In the genomic region with DNA sequence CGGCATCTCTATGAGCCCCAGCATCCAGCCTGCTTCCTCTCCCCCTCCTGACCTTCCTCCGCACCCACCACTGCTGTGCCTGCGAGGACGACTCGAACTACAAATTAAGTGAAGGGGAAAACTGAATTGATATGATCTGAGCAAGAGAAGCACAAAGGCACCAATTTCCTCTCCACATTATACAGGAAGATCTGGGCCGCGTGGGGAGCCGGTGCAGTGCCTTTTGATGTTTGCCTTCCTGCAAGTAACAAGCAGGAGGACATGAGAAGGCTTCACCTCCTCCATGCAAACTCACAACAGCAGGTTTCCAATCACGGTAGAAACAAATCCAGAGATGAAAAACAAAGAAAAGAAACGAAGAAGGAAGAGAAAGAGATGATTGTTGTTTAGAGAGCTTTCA, we compare ENCODE assay signal across 21 cellular contexts. TPM values are rescaled to one million over a fixed set of nuclear protein-coding genes. Genes with fewer than 3 reads are reported as not detected.
DNase-seq lines count a peak whose midpoint lies in the region; ATAC-seq and TF ChIP-seq lines count a peak whose summit lies in the region.
"Had no signal": no experiment of that assay in that cellular context is flagged by ENCODE, and none has a peak within 500 bp of the region (broad histone marks: within the 10 kb centered on the region; RNA-seq: fewer than 3 reads in every experiment).

No MANE protein-coding gene starts in this region.

- in situ Hi-C loops in KBM-7 (cut with MboI; ENCODE audit: low pct_unique_long_range_greater_than_20kb, low sequenced_read_pairs) = no loop called here

- H3K4me1 Mint-ChIP-seq in neural progenitor cell = peaks cover 5% of the 10 kb centered on the region
- H3K4me1 Mint-ChIP-seq in type B pancreatic cell (ENCODE audit: unreplicated experiment) = no peaks in the 10 kb centered on the region
- H3K4me1 Mint-ChIP-seq: B cell; CD4-positive, CD25-positive, alpha-beta regulatory T cell had no signal

- no peaks in the 10 kb centered on the region for H3K36me3 Mint-ChIP-seq in neural progenitor cell
- no peaks in the 10 kb centered on the region for H3K36me3 Mint-ChIP-seq in type B pancreatic cell
- H3K36me3 Mint-ChIP-seq: CD4-positive, CD25-positive, alpha-beta regulatory T cell; CD8-positive, alpha-beta T cell had no signal

- DNase-seq in DND-41 (peak; percentile 23), NCI-H2227 treated with DMSO at 0.1 percent for 48 hours (lab: John Stamatoyannopoulos, UW) (peak; percentile 46), neural progenitor cell (ENCODE audit: low spot score) (no peak), cardiac septum (ENCODE audit: low spot score) (no peak), KBM-7 (no peak), NCI-H748 (lab: John Stamatoyannopoulos, UW; ENCODE audit: unreplicated experiment) (no peak), type B pancreatic cell (ENCODE audit: extremely low spot score, unreplicated experiment) (no peak)
- DNase-seq: Caco-2; CD4-positive, CD25-positive, alpha-beta regulatory T cell; CD8-positive, alpha-beta T cell; DMS153; EL; GDM1; H7; HCEC 1CT had no signal

- no peak overlapping the region for H3K4me3 Mint-ChIP-seq in neural progenitor cell
- H3K4me3 Mint-ChIP-seq in type B pancreatic cell = no peak overlapping the region
- H3K4me3 Mint-ChIP-seq: B cell; CD4-positive, CD25-positive, alpha-beta regulatory T cell; CD8-positive, alpha-beta T cell had no signal

- H3K9ac ChIP-seq in DND-41 (ENCODE audit: low read depth, low read length) = no peak overlapping the region
- no peak overlapping the region for H3K9ac ChIP-seq in neural progenitor cell
- H3K9ac ChIP-seq: BLaER1 had no signal

- H3K4me3 ChIP-seq in DND-41 (ENCODE audit: low read depth in 1 of 2, low read length in 2 of 2) = no peak overlapping the region
- H3K4me3 ChIP-seq in neural progenitor cell = no peak overlapping the region
- H3K4me3 ChIP-seq: BLaER1, GM12878 had no signal

- H3K36me3 ChIP-seq in DND-41 (ENCODE audit: insufficient read depth, low read length) (no peaks in the 10 kb centered on the region), KOPT-K1 (ENCODE audit: insufficient read depth, low read length) (no peaks in the 10 kb centered on the region), neural progenitor cell (no peaks in the 10 kb centered on the region)
- H3K36me3 ChIP-seq: BLaER1 had no signal

- no peaks in the 10 kb centered on the region for H3F3A ChIP-seq in neural progenitor cell (ENCODE audit: low read depth)

- no peak for TF ChIP-seq CTCF in DND-41 (IDR thresholded peaks at IDR 0.05; ENCODE audit: borderline replicate concordance, extremely low read depth, low read length, poor library complexity, severe bottlenecking)
- no peak for TF ChIP-seq CTCF in neural progenitor cell (IDR thresholded peaks at IDR 0.05)
- TF ChIP-seq CTCF in type B pancreatic cell (conservative IDR thresholded peaks at IDR 0.05) = no peak

- H3K9me3 Mint-ChIP-seq in neural progenitor cell = no peaks in the 10 kb centered on the region
- H3K9me3 Mint-ChIP-seq in type B pancreatic cell = no peaks in the 10 kb centered on the region
- H3K9me3 Mint-ChIP-seq: CD4-positive, CD25-positive, alpha-beta regulatory T cell; CD8-positive, alpha-beta T cell had no signal

- intact Hi-C loops in cardiac septum (cut with DNase I) = no loop called here

- H3K4me2 ChIP-seq in DND-41 (ENCODE audit: insufficient read depth, low read length) (no peak overlapping the region), neural progenitor cell (no peak overlapping the region)
- H3K4me2 ChIP-seq: BLaER1 had no signal

- peaks cover 8% of the 10 kb centered on the region for H3K27me3 ChIP-seq in DND-41 (ENCODE audit: insufficient read depth, low read length, poor library complexity)
- H3K27me3 ChIP-seq in neural progenitor cell = peaks cover 26% of the 10 kb centered on the region
- H3K27me3 ChIP-seq: BLaER1 had no signal

- H3K27ac ChIP-seq in DND-41 (ENCODE audit: low read length) (no peak overlapping the region), KOPT-K1 (ENCODE audit: low read depth, low read length, poor library complexity, severe bottlenecking) (peak overlapping the region; percentile 42), neural progenitor cell (no peak overlapping the region)
- H3K27ac ChIP-seq: 22Rv1, BLaER1, C4-2B had no signal

- H4K20me1 ChIP-seq in DND-41 (ENCODE audit: insufficient read depth, low read length) (no peaks in the 10 kb centered on the region), neural progenitor cell (ENCODE audit: low read depth) (peaks cover 4% of the 10 kb centered on the region)
- H4K20me1 ChIP-seq: BLaER1 had no signal

- ATAC-seq in DND-41 (ENCODE audit: insufficient read depth, low read depth) = peak; percentile 58; the same call in 2 of the 3 replicates
- ATAC-seq: CD8-positive, alpha-beta T cell; GM12878 had no signal

- H3K27ac Mint-ChIP-seq in neural progenitor cell (no peak overlapping the region), type B pancreatic cell (no peak overlapping the region)
- H3K27ac Mint-ChIP-seq: B cell; CD4-positive, CD25-positive, alpha-beta regulatory T cell; CD8-positive, alpha-beta T cell had no signal

- H3K4me1 ChIP-seq in DND-41 (ENCODE audit: insufficient read depth, low read length) (no peaks in the 10 kb centered on the region), neural progenitor cell (no peaks in the 10 kb centered on the region)
- H3K4me1 ChIP-seq: BLaER1, Caco-2 had no signal

- H2AFZ ChIP-seq in DND-41 (ENCODE audit: low read depth, low read length) (no peak overlapping the region), neural progenitor cell (replicated peaks) (peak overlapping the region; percentile 72)

- no peaks in the 10 kb centered on the region for H3K79me2 ChIP-seq in DND-41 (ENCODE audit: insufficient read depth, low read length)
- no peaks in the 10 kb centered on the region for H3K79me2 ChIP-seq in neural progenitor cell (ENCODE audit: low read depth)

- H3K27me3 Mint-ChIP-seq in neural progenitor cell (ENCODE audit: insufficient read depth, low read depth) = peaks cover 11% of the 10 kb centered on the region
- peaks cover 71% of the 10 kb centered on the region for H3K27me3 Mint-ChIP-seq in type B pancreatic cell

- no peaks in the 10 kb centered on the region for H3K9me3 ChIP-seq in DND-41 (ENCODE audit: insufficient read depth, low read length, severe bottlenecking)
- H3K9me3 ChIP-seq in KOPT-K1 (ENCODE audit: insufficient read depth, low read length, poor library complexity, severe bottlenecking) = no peaks in the 10 kb centered on the region
- H3K9me3 ChIP-seq in neural progenitor cell (ENCODE audit: low read depth) = no peaks in the 10 kb centered on the region
- H3K9me3 ChIP-seq: BLaER1, Caco-2 had no signal

RNA-seq across cellular contexts. Expression of a gene that starts 57.8 kb away (rescaled TPM):
- total RNA-seq in neural progenitor cell (ENCODE audit: low replicate concordance) (18.3 and 23.1 TPM in 2 replicates), cardiac septum (83.8 TPM), type B pancreatic cell (ENCODE audit: low replicate concordance) (5.7 and 106 TPM in 2 replicates)
- total RNA-seq: B cell; CD8-positive, alpha-beta T cell had no signal

Comparison
In these comparisons a context has a peak if more than half of its experiments do, and no peak if none do; other contexts are left out.
1. DNase-seq: peak in DND-41 (single experiment) and NCI-H2227 treated with DMSO at 0.1 percent for 48 hours (single experiment); none in neural progenitor cell (single experiment), cardiac septum (single experiment), KBM-7 (single experiment), NCI-H748 (single experiment) and type B pancreatic cell (single experiment).